Comparison of ENCODE assay signal across 24 cellular contexts in genomic region chr9:90021216-90021906, GRCh38.
"Had no signal": no experiment of that assay in that cellular context is flagged by ENCODE, and none has a peak within 500 bp of the region (broad histone marks: within the 10 kb centered on the region; RNA-seq: fewer than 3 reads in every experiment).

No MANE protein-coding gene starts in this region.

- H3K27me3 ChIP-seq: neural progenitor cell, sigmoid colon, stomach, tibial nerve, upper lobe of left lung had no signal

- H3K9me3 ChIP-seq: mucosa of descending colon, psoas muscle, sigmoid colon, upper lobe of left lung had no signal

- H3K4me2 ChIP-seq: neural progenitor cell had no signal

- H3K4me1 ChIP-seq: neural progenitor cell had no signal

- H3K36me3 ChIP-seq: neural progenitor cell, sigmoid colon, stomach, tibial nerve, upper lobe of left lung had no signal

- H2AFZ ChIP-seq: neural progenitor cell had no signal

- DNase-seq: central memory CD4-positive, alpha-beta T cell; dorsolateral prefrontal cortex; effector CD8-positive, alpha-beta T cell; endodermal cell; foreskin melanocyte; head of caudate nucleus; mesenchymal stem cell; mucosa of descending colon; naive thymus-derived CD4-positive, alpha-beta T cell; posterior cingulate gyrus; psoas muscle; right cardiac atrium; sigmoid colon; stimulated activated CD4-positive, alpha-beta T cell treated with anti-CD3 and anti-CD28 coated beads, Interleukin-1b, Interleukin-23, amount 100 ng/mL, for 48 hours; stimulated activated CD4-positive, alpha-beta T cell treated with anti-CD3 and anti-CD28 coated beads, Interleukin-4, amount 100 ng/mL, for 1 hour; stimulated activated CD8-positive, alpha-beta memory T cell treated with anti-CD3 and anti-CD28 coated beads, Interleukin-4, amount 100 ng/mL, for 48 hours; stimulated activated naive CD4-positive, alpha-beta T cell treated with Interleukin-2 at 50 U/mL for 16 hours; stomach; upper lobe of left lung had no signal

- H3K9ac ChIP-seq: neural progenitor cell had no signal

- H3K27ac ChIP-seq: dorsolateral prefrontal cortex, neural progenitor cell, skin epidermis, stomach, tibial nerve, upper lobe of left lung had no signal

- H3K4me3 ChIP-seq: dorsolateral prefrontal cortex, lung, mucosa of descending colon, neural progenitor cell, psoas muscle, sigmoid colon, skin epidermis, stomach, tibial nerve, upper lobe of left lung had no signal

- ATAC-seq: esophagus mucosa; mucosa of descending colon; naive thymus-derived CD4-positive, alpha-beta T cell; right cardiac atrium had no signal
